4 cellular contexts compared by ENCODE assay signal in the genomic region with DNA sequence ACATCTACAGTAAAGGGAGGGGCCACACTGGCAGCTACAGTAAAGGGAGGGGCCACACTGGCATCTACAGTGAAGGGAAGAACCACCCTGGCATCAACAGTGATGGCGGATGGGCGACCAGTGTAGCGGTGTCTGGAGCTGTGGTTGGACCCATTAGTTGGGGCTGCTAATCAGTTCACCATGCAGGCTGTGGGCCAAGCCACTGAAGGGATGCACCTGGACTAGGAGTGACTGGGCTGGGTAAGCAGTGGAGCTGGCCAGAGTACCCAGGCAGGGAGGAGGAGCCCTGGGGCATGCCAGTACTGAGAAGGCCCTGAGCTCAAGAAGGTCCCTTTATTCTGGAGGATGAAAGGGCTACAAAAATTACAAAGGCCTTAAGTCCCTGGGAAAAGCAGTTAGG. TPM values are rescaled to one million over a fixed set of nuclear protein-coding genes. Genes with fewer than 3 reads are reported as not detected.
"Had no signal": no experiment of that assay in that cellular context is flagged by ENCODE, and none has a peak within 500 bp of the region (broad histone marks: within the 10 kb centered on the region; RNA-seq: fewer than 3 reads in every experiment).

No MANE protein-coding gene starts in this region.

RNA-seq across cellular contexts. Expression of a gene that starts 37.0 kb away (rescaled TPM):
- total RNA-seq: HT-29, OCI-LY7, Peyer's patch, SJSA1 had no signal
